Comparison of ENCODE assay signal across 26 cellular contexts in genomic region chr2:155301221-155301620, GRCh38.
"Had no signal": no experiment of that assay in that cellular context is flagged by ENCODE, and none has a peak within 500 bp of the region (broad histone marks: within the 10 kb centered on the region; RNA-seq: fewer than 3 reads in every experiment).

No MANE protein-coding gene starts in this region.

- H3K27me3 ChIP-seq: adrenal gland, body of pancreas, esophagus squamous epithelium had no signal

- H3K4me1 ChIP-seq: adrenal gland, body of pancreas, esophagus squamous epithelium had no signal

- H3K4me3 ChIP-seq: adrenal gland, body of pancreas, coronary artery, esophagus squamous epithelium had no signal

- DNase-seq: activated CD4-positive, alpha-beta memory T cell treated with anti-CD3 and anti-CD28 coated beads for 36 hours; activated CD4-positive, alpha-beta T cell treated with anti-CD3 and anti-CD28 coated beads for 36 hours; activated CD4-positive, alpha-beta T cell treated with anti-CD3 and anti-CD28 coated beads, Interleukin-2, amount 10 ng/mL, durations not matched to agents 24 days and 14 days; activated CD4-positive, CD25-positive, alpha-beta regulatory T cell; activated CD4-positive, CD25-positive, alpha-beta regulatory T cell treated with anti-CD3 and anti-CD28 coated beads, Interleukin-2, amount 50 U/mL, for 72 hours; activated CD8-positive, alpha-beta memory T cell treated with anti-CD3 and anti-CD28 coated beads, Interleukin-2, amount 10 ng/mL, durations not matched to agents 7 days and 5 days; activated CD8-positive, alpha-beta memory T cell treated with anti-CD3 and anti-CD28 coated beads, Interleukin-2, amount 50 U/mL, for 4 hours; activated CD8-positive, alpha-beta T cell treated with anti-CD3 and anti-CD28 coated beads, Interleukin-2, amount 10 ng/mL, durations not matched to agents 7 days and 5 days; activated effector memory CD4-positive, alpha-beta T cell treated with anti-CD3 and anti-CD28 coated beads, Interleukin-2, amount 50 U/mL, for 16 hours; activated naive CD4-positive, alpha-beta T cell treated with anti-CD3 and anti-CD28 coated beads for 36 hours; activated naive CD8-positive, alpha-beta T cell treated with anti-CD3 and anti-CD28 coated beads for 36 hours; activated naive CD8-positive, alpha-beta T cell treated with anti-CD3 and anti-CD28 coated beads, Interleukin-2, amount 50 U/mL, for 24 hours; activated T-cell treated with anti-CD3 and anti-CD28 coated beads, Interleukin-2, amount 50 U/mL, for 1 hour; activated T-cell treated with anti-CD3 and anti-CD28 coated beads, Interleukin-2, amount 50 U/mL, for 48 hours; adrenal gland; amygdala; aorta; body of pancreas; effector CD4-positive, alpha-beta T cell; effector memory CD8-positive, alpha-beta T cell; esophagus squamous epithelium; head of caudate nucleus; T-helper 2 cell had no signal

- H3K9me3 ChIP-seq: adrenal gland, body of pancreas, esophagus squamous epithelium had no signal

- H3K27ac ChIP-seq: adrenal gland, body of pancreas, coronary artery, epithelial cell of prostate, esophagus squamous epithelium had no signal

- H3K36me3 ChIP-seq: adrenal gland, esophagus squamous epithelium had no signal

- ATAC-seq: activated CD4-positive, alpha-beta T cell treated with anti-CD3 and anti-CD28 coated beads for 36 hours; activated CD8-positive, alpha-beta memory T cell treated with anti-CD3 and anti-CD28 coated beads, Interleukin-2, amount 10 ng/mL, durations not matched to agents 7 days and 5 days; activated CD8-positive, alpha-beta T cell treated with anti-CD3 and anti-CD28 coated beads, Interleukin-2, amount 10 ng/mL, durations not matched to agents 7 days and 5 days; activated naive CD8-positive, alpha-beta T cell treated with anti-CD3 and anti-CD28 coated beads, Interleukin-2, amount 50 U/mL, for 24 hours; body of pancreas; effector memory CD8-positive, alpha-beta T cell had no signal

- FAIRE-seq: frontal cortex had no signal
